1 cellular context compared by ENCODE assay signal in the genomic region with DNA sequence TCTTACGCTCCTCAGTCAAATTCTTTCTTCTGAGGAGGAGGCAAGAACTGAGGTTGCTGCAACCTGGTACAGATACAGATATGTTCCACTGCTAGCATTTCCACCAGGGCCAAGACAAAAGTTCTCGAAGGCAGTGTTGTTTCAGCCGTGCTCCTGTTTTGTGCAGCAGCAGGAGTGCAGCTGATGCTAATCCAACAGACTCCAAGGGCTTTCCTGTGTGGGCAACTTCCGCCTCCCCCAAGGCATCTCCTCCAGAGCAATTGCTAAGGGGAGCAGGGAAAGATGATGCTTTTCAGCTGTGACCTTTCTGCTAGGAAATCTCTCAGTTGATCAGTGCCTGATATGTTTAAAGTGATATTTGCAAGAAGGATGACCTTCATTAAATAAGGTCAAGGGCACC.
TF ChIP-seq lines count a peak whose summit lies in the region.

No MANE protein-coding gene starts in this region.

TF ChIP-seq in SK-N-SH, 30 proteins besides CTCF, POLR2A, EP300 and RAD21:
- TF ChIP-seq PBX3 (IDR thresholded peaks at IDR 0.05) (no peak), TAF1 (IDR thresholded peaks at IDR 0.05; ENCODE audit: borderline replicate concordance, low read depth, low read length) (no peak)
- TF ChIP-seq, protein P1, sequence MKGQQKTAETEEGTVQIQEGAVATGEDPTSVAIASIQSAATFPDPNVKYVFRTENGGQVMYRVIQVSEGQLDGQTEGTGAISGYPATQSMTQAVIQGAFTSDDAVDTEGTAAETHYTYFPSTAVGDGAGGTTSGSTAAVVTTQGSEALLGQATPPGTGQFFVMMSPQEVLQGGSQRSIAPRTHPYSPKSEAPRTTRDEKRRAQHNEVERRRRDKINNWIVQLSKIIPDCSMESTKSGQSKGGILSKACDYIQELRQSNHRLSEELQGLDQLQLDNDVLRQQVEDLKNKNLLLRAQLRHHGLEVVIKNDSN (IDR thresholded peaks at IDR 0.05; ENCODE audit: borderline replicate concordance, low read depth), result no peak
TF ChIP-seq in SK-N-SH: peak in this region for 0.
